In the genomic region with DNA sequence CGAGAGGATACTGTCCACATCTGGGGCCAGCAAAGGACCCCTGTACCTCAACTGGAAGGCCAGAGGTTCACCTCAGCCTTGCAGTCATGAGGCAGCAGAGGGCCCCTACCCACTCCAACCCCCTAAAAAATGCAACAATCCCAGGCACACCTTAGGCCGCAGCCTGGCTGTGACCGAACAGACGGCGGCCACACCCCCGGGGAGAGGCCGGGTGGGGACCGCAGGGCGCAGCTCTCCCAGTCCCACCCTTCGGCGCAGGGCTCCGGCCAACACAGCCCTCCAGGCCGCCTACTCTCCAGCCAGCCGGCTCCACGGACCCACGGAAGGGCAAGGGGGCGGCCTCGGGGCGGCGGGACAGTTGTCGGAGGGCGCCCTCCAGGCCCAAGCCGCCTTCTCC, we compare ENCODE assay signal across 8 cellular contexts. TPM values are rescaled to one million over a fixed set of nuclear protein-coding genes. Genes with fewer than 3 reads are reported as not detected.
A peak's percentile ranks its signal among the peaks of the same experiment; 100 is the strongest.
DNase-seq lines count a peak whose midpoint lies in the region; ATAC-seq and TF ChIP-seq lines count a peak whose summit lies in the region.

No MANE protein-coding gene starts in this region.

- no peaks in the 10 kb centered on the region for H3K36me3 ChIP-seq in mammary epithelial cell (ENCODE audit: insufficient read depth, low read length)
- no peaks in the 10 kb centered on the region for H3K36me3 ChIP-seq in left lung
- no peaks in the 10 kb centered on the region for H3K36me3 ChIP-seq in thoracic aorta

- no peaks in the 10 kb centered on the region for H3K27me3 Mint-ChIP-seq in activated CD4-positive, alpha-beta T cell treated with anti-CD3 and anti-CD28 coated beads, Interleukin-2, amount 10 ng/mL, durations not matched to agents 7 days and 5 days

- H3K4me1 ChIP-seq in mammary epithelial cell (ENCODE audit: insufficient read depth, low read length) (peaks cover 4% of the 10 kb centered on the region), left lung (peaks cover 8 to 18% of the 10 kb centered on the region in 2 donors), thoracic aorta (ENCODE audit: control insufficient read depth in 1 of 2, low read depth in 2 of 2) (peaks cover 3 to 30% of the 10 kb centered on the region in 2 donors)

- 67% methylated on average over 9 of the region's 23 CpGs for WGBS in mammary epithelial cell (ENCODE audit: low coverage, missing lambda C conversion rate)

- H3K27ac ChIP-seq in mammary epithelial cell (ENCODE audit: insufficient read depth, low read depth, low read length) (no peak overlapping the region), left lung (peak overlapping the region; percentile 31 to 61), thoracic aorta (peak overlapping the region; percentile 49 to 54)

- peak overlapping the region; percentile 78 for H3K27ac Mint-ChIP-seq in activated CD4-positive, alpha-beta T cell treated with anti-CD3 and anti-CD28 coated beads, Interleukin-2, amount 10 ng/mL, durations not matched to agents 7 days and 5 days

- POLR2A ChIA-PET in activated CD4-positive, alpha-beta T cell treated with anti-CD3 and anti-CD28 coated beads, Interleukin-2, amount 10 ng/mL, durations not matched to agents 7 days and 5 days (lab: Charles Lee): interaction anchor here (1.3 to 1.6 kb wide), 2 partner anchors 36 to 174 kb away, joined by 4 to 5 read pairs; partner anchors contain the start of genes IREB2 and SKIC8

- TF ChIP-seq CTCF in mammary epithelial cell (conservative IDR thresholded peaks at IDR 0.05 in 1 of 2, IDR thresholded peaks at IDR 0.05 in 1 of 2; ENCODE audit: extremely low read depth in 1 of 2, insufficient read depth in 1 of 2, low read depth in 1 of 2, low read length in 2 of 2) (no peak), left lung (IDR thresholded peaks at IDR 0.05) (no peak), thoracic aorta (IDR thresholded peaks at IDR 0.05) (no peak)

- no peak for DNase-seq in activated CD4-positive, alpha-beta T cell treated with anti-CD3 and anti-CD28 coated beads, Interleukin-2, amount 10 ng/mL, durations not matched to agents 7 days and 5 days
- DNase-seq in activated CD4-positive, alpha-beta T cell treated with anti-CD3 and anti-CD28 coated beads for 48 hours: no peak
- DNase-seq in mammary epithelial cell (no peak), left lung (peak in 1 of 2 donors; percentile 77), thoracic aorta (ENCODE audit: low spot score) (no peak), NCI-H146 treated with DMSO at 0.1 percent for 48 hours (lab: John Stamatoyannopoulos, UW; ENCODE audit: unreplicated experiment) (no peak)

- H4K20me1 ChIP-seq in mammary epithelial cell (ENCODE audit: insufficient read depth, low read length): no peaks in the 10 kb centered on the region

- dilution Hi-C loops in mammary epithelial cell (cut with HindIII; ENCODE audit: low sequenced_read_pairs): no loop called here

- in situ Hi-C loops in mammary epithelial cell (cut with MboI; ENCODE audit: low sequenced_read_pairs in 2 of 2): no loop called here

- no peaks in the 10 kb centered on the region for H3K9me3 Mint-ChIP-seq in activated CD4-positive, alpha-beta T cell treated with anti-CD3 and anti-CD28 coated beads, Interleukin-2, amount 10 ng/mL, durations not matched to agents 7 days and 5 days

- peaks cover 10% of the 10 kb centered on the region for H3K27me3 ChIP-seq in mammary epithelial cell (ENCODE audit: insufficient read depth, low read length)
- H3K27me3 ChIP-seq in left lung: no peaks in the 10 kb centered on the region
- no peaks in the 10 kb centered on the region for H3K27me3 ChIP-seq in thoracic aorta (replicated peaks; ENCODE audit: insufficient read depth)

- CTCF ChIA-PET in activated CD4-positive, alpha-beta T cell treated with anti-CD3 and anti-CD28 coated beads, Interleukin-2, amount 10 ng/mL, durations not matched to agents 7 days and 5 days (lab: Charles Lee): interaction anchor here (0.7 to 3.8 kb wide), 5 partner anchors 9 to 36 kb away, joined by 3 to 13 read pairs (median 3); partner anchors contain the start of gene SKIC8
- CTCF ChIA-PET in mammary epithelial cell (lab: Charles Lee; ENCODE audit: low non-redundant PET): no interaction called here

- no peaks in the 10 kb centered on the region for H3K36me3 Mint-ChIP-seq in activated CD4-positive, alpha-beta T cell treated with anti-CD3 and anti-CD28 coated beads, Interleukin-2, amount 10 ng/mL, durations not matched to agents 7 days and 5 days (ENCODE audit: low read depth)

- peaks cover 26% of the 10 kb centered on the region for H3K4me1 Mint-ChIP-seq in activated CD4-positive, alpha-beta T cell treated with anti-CD3 and anti-CD28 coated beads, Interleukin-2, amount 10 ng/mL, durations not matched to agents 7 days and 5 days

- peak overlapping the region; percentile 61 for H2AFZ ChIP-seq in mammary epithelial cell (ENCODE audit: low read depth, low read length)

- no TSS peak for BruUV-seq in mammary epithelial cell (replicated peaks; lab: Mats Ljungman, UMichigan)

- no peaks in the 10 kb centered on the region for H3K79me2 ChIP-seq in mammary epithelial cell (ENCODE audit: insufficient read depth, low read length)

- H3K4me3 Mint-ChIP-seq in activated CD4-positive, alpha-beta T cell treated with anti-CD3 and anti-CD28 coated beads, Interleukin-2, amount 10 ng/mL, durations not matched to agents 7 days and 5 days: peak overlapping the region; percentile 56

- H3K9ac ChIP-seq in mammary epithelial cell (ENCODE audit: insufficient read depth, low read length): no peak overlapping the region

- no peaks in the 10 kb centered on the region for H3K9me3 ChIP-seq in mammary epithelial cell (replicated peaks; ENCODE audit: insufficient read depth, low read length)
- H3K9me3 ChIP-seq in left lung: no peaks in the 10 kb centered on the region
- no peaks in the 10 kb centered on the region for H3K9me3 ChIP-seq in thoracic aorta

- H3K4me2 ChIP-seq in mammary epithelial cell (ENCODE audit: insufficient read depth, low read depth, low read length): peak overlapping the region; percentile 23

- H3K4me3 ChIP-seq in mammary epithelial cell (replicated peaks in 1 of 3; ENCODE audit: insufficient read depth in 1 of 3, low read depth in 2 of 3, low read length in 3 of 3): peak overlapping the region in 1 of 3 experiments; percentile 5
- peak overlapping the region; percentile 55 to 64 for H3K4me3 ChIP-seq in left lung
- peak overlapping the region; percentile 85 for H3K4me3 ChIP-seq in thoracic aorta

- ATAC-seq in left lung (no peak), thoracic aorta (ENCODE audit: insufficient number of reproducible peaks, low FRiP score, low read depth) (no peak), HG03108 (IDR thresholded peaks at IDR 0.05; ENCODE audit: unreplicated experiment) (no peak), HG03565 (IDR thresholded peaks at IDR 0.05; ENCODE audit: unreplicated experiment) (no peak)

- intact Hi-C loops in mammary epithelial cell (cut with micrococcal nuclease): no loop called here
- intact Hi-C loops in left lung (cut with DNase I): no loop called here

RNA-seq across cellular contexts. Expression of gene DNAJA4, which starts 0.5 kb away (rescaled TPM):
- 10 to 100 TPM; 28.5 to 31.2 TPM for total RNA-seq in activated CD4-positive, alpha-beta T cell treated with anti-CD3 and anti-CD28 coated beads, Interleukin-2, amount 10 ng/mL, durations not matched to agents 7 days and 5 days
- total RNA-seq in mammary epithelial cell (1 to 10 TPM in 1 of 2 donors, not detected in 1; 8.2 TPM), left lung (10 to 100 TPM; 17.2 to 22.3 TPM), thoracic aorta (10 to 100 TPM; 27.2 to 28.9 TPM)
- 0.18 TPM for polyA plus RNA-seq in mammary epithelial cell
- not detected for polyA minus RNA-seq in mammary epithelial cell

RNA-seq across cellular contexts. Expression of gene ACSBG1, which starts 29.5 kb away (rescaled TPM):
- total RNA-seq in activated CD4-positive, alpha-beta T cell treated with anti-CD3 and anti-CD28 coated beads, Interleukin-2, amount 10 ng/mL, durations not matched to agents 7 days and 5 days: not detected
- total RNA-seq in mammary epithelial cell (under 1 TPM in 1 of 2 donors, not detected in 1; under 0.01 TPM), left lung (1 to 10 TPM in 1 of 2 donors, not detected in 1; 1.9 TPM), thoracic aorta (not detected)
- polyA plus RNA-seq in mammary epithelial cell: not detected
- not detected for polyA minus RNA-seq in mammary epithelial cell

RNA-seq across cellular contexts. Expression of gene SKIC8, which starts 35.5 kb away (rescaled TPM):
- total RNA-seq in activated CD4-positive, alpha-beta T cell treated with anti-CD3 and anti-CD28 coated beads, Interleukin-2, amount 10 ng/mL, durations not matched to agents 7 days and 5 days: 10 to 100 TPM; 44.5 to 44.7 TPM
- 10 to 100 TPM; 41.3 to 62.2 TPM for total RNA-seq in mammary epithelial cell
- polyA plus RNA-seq in mammary epithelial cell: 91.9 TPM
- polyA minus RNA-seq in mammary epithelial cell: 88.6 TPM
- total RNA-seq in left lung: 10 to 100 TPM; 36.1 to 42.2 TPM
- total RNA-seq in thoracic aorta: 10 to 100 TPM; 41.6 to 74.2 TPM
